8 cellular contexts compared by ENCODE assay signal in the genomic region with DNA sequence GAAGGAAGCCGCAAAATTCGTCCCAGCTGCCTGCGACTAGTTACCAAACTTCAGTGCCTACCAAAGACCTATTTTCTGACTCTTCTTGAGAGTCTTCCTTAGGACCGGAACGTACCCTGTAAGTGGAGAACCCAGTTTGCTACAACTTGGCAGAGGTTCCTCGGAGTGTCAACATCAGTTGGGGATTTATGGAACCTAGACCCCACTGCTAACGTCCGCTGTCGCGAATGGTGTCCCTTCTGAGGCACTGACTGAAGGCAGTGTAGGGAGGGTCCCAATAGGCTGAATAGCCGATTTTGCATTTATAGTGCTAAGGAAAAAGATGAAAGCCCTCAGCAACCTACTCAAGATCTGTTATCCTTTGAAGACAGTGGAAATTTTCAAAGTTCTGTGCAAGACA. TPM values are rescaled to one million over a fixed set of nuclear protein-coding genes. Genes with fewer than 3 reads are reported as not detected.
DNase-seq lines count a peak whose midpoint lies in the region; ATAC-seq, FAIRE-seq and TF ChIP-seq lines count a peak whose summit lies in the region.

No MANE protein-coding gene starts in this region.

- intact Hi-C loops in activated T-helper 1 cell treated with anti-CD3 and anti-CD28 coated beads, Interleukin-12 subunit alpha, Interleukin-12 subunit beta, Interleukin-2, Interleukin-4 antibody, amounts not matched to agents 30 ng/mL and 10 ng/mL and 1 ng/mL, durations not matched to agents 14 hours and 24 hours and 36 hours (cut with micrococcal nuclease): loop anchor here (1.0 to 10.0 kb wide), 11 partner anchors 12 to 1329 kb away; partner anchors contain the start of genes DNAH7 and HSPE1

- ATAC-seq in GM21515 (IDR thresholded peaks at IDR 0.05; ENCODE audit: unreplicated experiment): no peak

- no peaks in the 10 kb centered on the region for H3K27me3 Mint-ChIP-seq in T-helper 2 cell treated with Interferon-gamma antibody and Interleukin-4, amounts not matched to agents 5 μg/mL and 100 μg/mL, for 36 hours (ENCODE audit: low read depth)
- H3K27me3 Mint-ChIP-seq in activated T-helper 1 cell treated with anti-CD3 and anti-CD28 coated beads, Interleukin-12 subunit alpha, Interleukin-12 subunit beta, Interleukin-2, Interleukin-4 antibody, amounts not matched to agents 30 ng/mL and 10 ng/mL and 1 ng/mL, durations not matched to agents 14 hours and 24 hours and 36 hours (ENCODE audit: insufficient read depth): no peaks in the 10 kb centered on the region

- H3K36me3 ChIP-seq in keratinocyte (ENCODE audit: control insufficient read depth in 2 of 2, extremely low read depth in 1 of 2, insufficient read depth in 2 of 2, low read length in 2 of 2): no peaks in the 10 kb centered on the region
- H3K36me3 ChIP-seq in suprapubic skin: no peaks in the 10 kb centered on the region

- TF ChIP-seq EP300 in suprapubic skin (IDR thresholded peaks at IDR 0.05): no peak

- FAIRE-seq in keratinocyte (lab: Jason Lieb, UNC): no peak
- no peak for FAIRE-seq in RCC 7860 (lab: Jason Lieb, UNC)

- peak overlapping the region; percentile 82 for H3K4me3 Mint-ChIP-seq in T-helper 2 cell treated with Interferon-gamma antibody and Interleukin-4, amounts not matched to agents 5 μg/mL and 100 μg/mL, for 36 hours
- H3K4me3 Mint-ChIP-seq in activated T-helper 1 cell treated with anti-CD3 and anti-CD28 coated beads, Interleukin-12 subunit alpha, Interleukin-12 subunit beta, Interleukin-2, Interleukin-4 antibody, amounts not matched to agents 30 ng/mL and 10 ng/mL and 1 ng/mL, durations not matched to agents 14 hours and 24 hours and 36 hours: peak overlapping the region; percentile 81

- H3K79me2 ChIP-seq in keratinocyte (ENCODE audit: control insufficient read depth, insufficient read depth, low read length): peaks cover 42% of the 10 kb centered on the region

- peak overlapping the region; percentile 85 for H3K4me2 ChIP-seq in keratinocyte (ENCODE audit: control insufficient read depth, extremely low read depth, insufficient read depth, low read depth, low read length)

- H3K4me1 Mint-ChIP-seq in T-helper 2 cell treated with Interferon-gamma antibody and Interleukin-4, amounts not matched to agents 5 μg/mL and 100 μg/mL, for 36 hours (ENCODE audit: low read depth): peaks cover 44% of the 10 kb centered on the region
- H3K4me1 Mint-ChIP-seq in activated T-helper 1 cell treated with anti-CD3 and anti-CD28 coated beads, Interleukin-12 subunit alpha, Interleukin-12 subunit beta, Interleukin-2, Interleukin-4 antibody, amounts not matched to agents 30 ng/mL and 10 ng/mL and 1 ng/mL, durations not matched to agents 14 hours and 24 hours and 36 hours (ENCODE audit: low read depth): peaks cover 53% of the 10 kb centered on the region

- no peak for TF ChIP-seq POLR2A in suprapubic skin (IDR thresholded peaks at IDR 0.05)

- peak overlapping the region; percentile 85 for H2AFZ ChIP-seq in keratinocyte (ENCODE audit: control insufficient read depth, low read length)

- no peak for TF ChIP-seq CTCF in keratinocyte (optimal IDR thresholded peaks at IDR 0.05 in 1 of 3, IDR thresholded peaks at IDR 0.05 in 1 of 3, conservative IDR thresholded peaks at IDR 0.05 in 1 of 3; ENCODE audit: extremely low read depth in 1 of 3, insufficient read depth in 2 of 3, low read length in 3 of 3)
- no peak for TF ChIP-seq CTCF in suprapubic skin (IDR thresholded peaks at IDR 0.05)

- H3K27me3 ChIP-seq in keratinocyte (ENCODE audit: control insufficient read depth, extremely low read depth, insufficient read depth, low read length): no peaks in the 10 kb centered on the region
- no peaks in the 10 kb centered on the region for H3K27me3 ChIP-seq in suprapubic skin

- 29% methylated on average over 6 of the region's 11 CpGs for WGBS in suprapubic skin

- H3K9ac ChIP-seq in keratinocyte (ENCODE audit: control insufficient read depth, extremely low read depth, insufficient read depth, low read length): peak overlapping the region; percentile 65

- H3K36me3 Mint-ChIP-seq in T-helper 2 cell treated with Interferon-gamma antibody and Interleukin-4, amounts not matched to agents 5 μg/mL and 100 μg/mL, for 36 hours (ENCODE audit: low read depth): peaks cover 38% of the 10 kb centered on the region
- H3K36me3 Mint-ChIP-seq in activated T-helper 1 cell treated with anti-CD3 and anti-CD28 coated beads, Interleukin-12 subunit alpha, Interleukin-12 subunit beta, Interleukin-2, Interleukin-4 antibody, amounts not matched to agents 30 ng/mL and 10 ng/mL and 1 ng/mL, durations not matched to agents 14 hours and 24 hours and 36 hours (ENCODE audit: low read depth): peaks cover 28% of the 10 kb centered on the region

- H3K9me1 ChIP-seq in keratinocyte (ENCODE audit: control insufficient read depth, extremely low read depth, insufficient read depth, low read length): no peaks in the 10 kb centered on the region

- H3K4me3 ChIP-seq in keratinocyte (ENCODE audit: control insufficient read depth in 2 of 3, extremely low read depth in 1 of 3, insufficient read depth in 2 of 3, low read depth in 1 of 3, low read length in 3 of 3) (peak overlapping the region; percentile 61 to 68 (median 66)), suprapubic skin (peak overlapping the region; percentile 96)

- dilution Hi-C loops in keratinocyte (cut with MboI; ENCODE audit: extremely low pct_ligation_motif_present, low sequenced_read_pairs): no loop called here

- peaks cover 20% of the 10 kb centered on the region for H3K4me1 ChIP-seq in keratinocyte (ENCODE audit: control insufficient read depth, extremely low read depth, insufficient read depth, low read length)
- H3K4me1 ChIP-seq in suprapubic skin: peaks cover 19% of the 10 kb centered on the region

- no peaks in the 10 kb centered on the region for H3K9me3 Mint-ChIP-seq in T-helper 2 cell treated with Interferon-gamma antibody and Interleukin-4, amounts not matched to agents 5 μg/mL and 100 μg/mL, for 36 hours
- no peaks in the 10 kb centered on the region for H3K9me3 Mint-ChIP-seq in activated T-helper 1 cell treated with anti-CD3 and anti-CD28 coated beads, Interleukin-12 subunit alpha, Interleukin-12 subunit beta, Interleukin-2, Interleukin-4 antibody, amounts not matched to agents 30 ng/mL and 10 ng/mL and 1 ng/mL, durations not matched to agents 14 hours and 24 hours and 36 hours

- no peaks in the 10 kb centered on the region for H4K20me1 ChIP-seq in keratinocyte (ENCODE audit: control insufficient read depth, extremely low read depth, insufficient read depth, low read length)

- peak overlapping the region; percentile 32 for H3K27ac ChIP-seq in keratinocyte (ENCODE audit: control insufficient read depth, insufficient read depth, low read length)
- peak overlapping the region; percentile 97 for H3K27ac ChIP-seq in suprapubic skin

- DNase-seq in T-helper 2 cell treated with Interferon-gamma antibody and Interleukin-4, amounts not matched to agents 5 μg/mL and 100 μg/mL, for 36 hours (ENCODE audit: low spot score): no peak
- no peak for DNase-seq in T-helper 2 cell
- DNase-seq in activated T-helper 1 cell treated with anti-CD3 and anti-CD28 coated beads, Interleukin-12 subunit alpha, Interleukin-12 subunit beta, Interleukin-2, Interleukin-4 antibody, amounts not matched to agents 30 ng/mL and 10 ng/mL and 1 ng/mL, durations not matched to agents 14 hours and 24 hours and 36 hours (ENCODE audit: low spot score): no peak
- DNase-seq in keratinocyte (ENCODE audit: low read depth, low spot score): no peak
- no peak for DNase-seq in suprapubic skin (ENCODE audit: low spot score in 2 of 2)
- no peak for DNase-seq in RCC 7860 (ENCODE audit: low spot score)
- no peak for DNase-seq in NCI-H226

- H3K27ac Mint-ChIP-seq in T-helper 2 cell treated with Interferon-gamma antibody and Interleukin-4, amounts not matched to agents 5 μg/mL and 100 μg/mL, for 36 hours: peak overlapping the region; percentile 76
- peak overlapping the region; percentile 62 for H3K27ac Mint-ChIP-seq in activated T-helper 1 cell treated with anti-CD3 and anti-CD28 coated beads, Interleukin-12 subunit alpha, Interleukin-12 subunit beta, Interleukin-2, Interleukin-4 antibody, amounts not matched to agents 30 ng/mL and 10 ng/mL and 1 ng/mL, durations not matched to agents 14 hours and 24 hours and 36 hours

- no peaks in the 10 kb centered on the region for H3K9me3 ChIP-seq in keratinocyte (ENCODE audit: control insufficient read depth, low read depth, low read length)
- no peaks in the 10 kb centered on the region for H3K9me3 ChIP-seq in suprapubic skin

RNA-seq across cellular contexts. Expression of gene STK17B, which starts 0.6 kb away (rescaled TPM):
- total RNA-seq in activated T-helper 1 cell treated with anti-CD3 and anti-CD28 coated beads, Interleukin-12 subunit alpha, Interleukin-12 subunit beta, Interleukin-2, Interleukin-4 antibody, amounts not matched to agents 30 ng/mL and 10 ng/mL and 1 ng/mL, durations not matched to agents 14 hours and 24 hours and 36 hours: 148 and 164 TPM in 2 replicates
- polyA plus RNA-seq in keratinocyte: 4.8 to 11.0 TPM (median 7.7 TPM) in 3 replicates
- 4.1 TPM for polyA plus RNA-seq in keratinocyte (2011; ENCODE audit: low read depth)
- polyA plus RNA-seq in keratinocyte (2011; cell fraction: cytosol; rRNA removed): 3.4 and 8.1 TPM in 2 replicates
- 5.3 and 6.1 TPM in 2 replicates for polyA plus RNA-seq in keratinocyte (2011; cell fraction: nucleus; rRNA removed)
- 7.9 and 8.6 TPM in 2 replicates for polyA plus RNA-seq in keratinocyte (2012; ENCODE audit: low replicate concordance)
- 2.2 to 11.0 TPM (median 4.8 TPM) in 3 replicates for polyA minus RNA-seq in keratinocyte
- 7.5 TPM for polyA minus RNA-seq in keratinocyte (2011; cell fraction: cytosol; rRNA and poly(A)+ RNA removed)
- polyA minus RNA-seq in keratinocyte (2011; cell fraction: nucleus; rRNA and poly(A)+ RNA removed): 5.1 and 10.9 TPM in 2 replicates
- total RNA-seq in suprapubic skin: 10 to 100 TPM; 23.2 to 47.2 (median 37.6) TPM
